9 cellular contexts compared by ENCODE assay signal in genomic region chr5:122295138-122295537, GRCh38. TPM values are rescaled to one million over a fixed set of nuclear protein-coding genes. Genes with fewer than 3 reads are reported as not detected.
DNase-seq lines count a peak whose midpoint lies in the region; ATAC-seq and TF ChIP-seq lines count a peak whose summit lies in the region.
"Had no signal": no experiment of that assay in that cellular context is flagged by ENCODE, and none has a peak within 500 bp of the region (broad histone marks: within the 10 kb centered on the region; RNA-seq: fewer than 3 reads in every experiment).

No MANE protein-coding gene starts in this region.

- H3K9me3 ChIP-seq in SK-N-SH = no peaks in the 10 kb centered on the region

- DNase-seq in SK-N-SH (peak; percentile 13), medulla oblongata (ENCODE audit: extremely low spot score) (peak; percentile 15), ureter (ENCODE audit: low spot score) (no peak)
- no peak for DNase-seq in activated T-cell treated with anti-CD3 and anti-CD28 coated beads, Interleukin-2, amount 50 U/mL, for 1 hour
- DNase-seq in activated CD4-positive, alpha-beta T cell treated with anti-CD3 and anti-CD28 coated beads, Interleukin-2, amount 50 U/mL, for 48 hours = no peak
- no peak for DNase-seq in activated effector memory CD4-positive, alpha-beta T cell treated with anti-CD3 and anti-CD28 coated beads, Interleukin-2, amount 50 U/mL, for 16 hours
- DNase-seq: NK-92 treated with Interleukin-12 subunit alpha and Interleukin-12 subunit beta, amount 100 ng/mL, for 24 hours had no signal

- H3K4me3 ChIP-seq in SK-N-SH (ENCODE audit: low read depth in 2 of 2, low read length in 1 of 2) = no peak overlapping the region

- peak; percentile 47 for TF ChIP-seq CTCF in GM12873 (IDR thresholded peaks at IDR 0.05; ENCODE audit: insufficient read depth, low read depth, low read length, missing control alignments)
- TF ChIP-seq CTCF in SK-N-SH (IDR thresholded peaks at IDR 0.05) = peak; percentile 26; the same call in 1 of the 2 replicates

- TF ChIP-seq EP300 in SK-N-SH (IDR thresholded peaks at IDR 0.05; ENCODE audit: borderline replicate concordance in 1 of 2, low read depth in 1 of 2, low read length in 1 of 2) = no peak

- POLR2A ChIA-PET in SK-N-SH (lab: Yijun Ruan, JAX) = no interaction called here

- ATAC-seq in HG02588 (IDR thresholded peaks at IDR 0.05; ENCODE audit: unreplicated experiment) = peak; percentile 41

- H3K79me2 ChIP-seq in SK-N-SH (ENCODE audit: insufficient read depth) = no peaks in the 10 kb centered on the region

- H3K4me1 ChIP-seq in SK-N-SH (ENCODE audit: control insufficient read depth in 1 of 2, insufficient read depth in 2 of 2, low read depth in 1 of 2, low read length in 1 of 2) = peaks cover 0 to 5% of the 10 kb centered on the region in 2 experiments; a peak in 2 of 4 replicates

- TF ChIP-seq RAD21 in SK-N-SH (IDR thresholded peaks at IDR 0.05; ENCODE audit: low read length) = peak; percentile 50

- H3F3A ChIP-seq in SK-N-SH (replicated peaks; ENCODE audit: insufficient read depth) = no peaks in the 10 kb centered on the region

- no peak overlapping the region for H3K9ac ChIP-seq in SK-N-SH

- H3K27me3 ChIP-seq in SK-N-SH (ENCODE audit: insufficient read depth) = no peaks in the 10 kb centered on the region

- WGBS in SK-N-SH (ENCODE audit: low lambda C conversion rate) = 62% methylated on average over 2 of the region's 2 CpGs

- no peaks in the 10 kb centered on the region for H4K20me1 ChIP-seq in SK-N-SH (ENCODE audit: insufficient read depth)

- H3K9me2 ChIP-seq in SK-N-SH = no peaks in the 10 kb centered on the region

- H2AFZ ChIP-seq in SK-N-SH (ENCODE audit: low read depth) = no peak overlapping the region

- H3K36me3 ChIP-seq in SK-N-SH (replicated peaks in 1 of 2; ENCODE audit: control insufficient read depth in 1 of 2, insufficient read depth in 2 of 2, low read length in 1 of 2) = no peaks in the 10 kb centered on the region

- H3K4me2 ChIP-seq in SK-N-SH = no peak overlapping the region

- H3K27ac ChIP-seq in SK-N-SH (ENCODE audit: low read depth in 2 of 2, low read length in 1 of 2) = no peak overlapping the region

- CTCF ChIA-PET in SK-N-SH (lab: Yijun Ruan, JAX) = interaction anchor here (0.6 to 1.9 kb wide), 6 partner anchors 9 to 987 kb away, joined by 3 to 10 read pairs (median 3); no protein-coding TSS in a partner anchor

TF ChIP-seq in SK-N-SH, 30 proteins besides CTCF, POLR2A, EP300 and RAD21:
- TF ChIP-seq USF1 (IDR thresholded peaks at IDR 0.05; ENCODE audit: borderline replicate concordance, low read depth) = no peak
- TF ChIP-seq TCF12 (IDR thresholded peaks at IDR 0.05) = no peak
- no peak for TF ChIP-seq FOXJ3 (CRISPR knock-in tag; IDR thresholded peaks at IDR 0.05)
- TF ChIP-seq JUND (IDR thresholded peaks at IDR 0.05) = no peak
- no peak for TF ChIP-seq ZBTB33 (IDR thresholded peaks at IDR 0.05; ENCODE audit: borderline replicate concordance, low read depth)
- no peak for TF ChIP-seq FOSL2 (IDR thresholded peaks at IDR 0.05; ENCODE audit: borderline replicate concordance, low read depth)
- TF ChIP-seq TAF1 (IDR thresholded peaks at IDR 0.05; ENCODE audit: borderline replicate concordance, low read depth, low read length) = no peak
- TF ChIP-seq RCOR1 (IDR thresholded peaks at IDR 0.05; ENCODE audit: low read length) = no peak
- no peak for TF ChIP-seq MAX (IDR thresholded peaks at IDR 0.05; ENCODE audit: low read depth)
- TF ChIP-seq RXRA (IDR thresholded peaks at IDR 0.05; ENCODE audit: borderline replicate concordance, low read depth) = no peak
- no peak for TF ChIP-seq NRF1 (IDR thresholded peaks at IDR 0.05; ENCODE audit: low read depth, low read length)
- no peak for TF ChIP-seq IRF3 (IDR thresholded peaks at IDR 0.05; ENCODE audit: low read depth, low read length)

RNA-seq across cellular contexts. Expression of gene SNCAIP, which starts 16.9 kb away (rescaled TPM):
- 0.08 TPM in 1 of 2 replicates, not detected in the other for polyA plus RNA-seq in SK-N-SH (2012; rRNA removed)
- 0.08 and 0.09 TPM in 2 replicates for polyA plus RNA-seq in SK-N-SH (2012; cell fraction: cytosol; rRNA removed)
- polyA plus RNA-seq in SK-N-SH (2012; cell fraction: nucleus; rRNA removed) = 0.04 and 0.06 TPM in 2 replicates
- total RNA-seq in ureter = 3.3 TPM

Comparison
In these comparisons a context has a peak if more than half of its experiments do, and no peak if none do; other contexts are left out.
1. DNase-seq: peak in SK-N-SH (single experiment) and medulla oblongata (single experiment); none in activated T-cell treated with anti-CD3 and anti-CD28 coated beads, Interleukin-2, amount 50 U/mL, for 1 hour (single experiment), activated CD4-positive, alpha-beta T cell treated with anti-CD3 and anti-CD28 coated beads, Interleukin-2, amount 50 U/mL, for 48 hours (0 of 2), activated effector memory CD4-positive, alpha-beta T cell treated with anti-CD3 and anti-CD28 coated beads, Interleukin-2, amount 50 U/mL, for 16 hours (single experiment) and ureter (single experiment).